9 cellular contexts compared by ENCODE assay signal in the genomic region with DNA sequence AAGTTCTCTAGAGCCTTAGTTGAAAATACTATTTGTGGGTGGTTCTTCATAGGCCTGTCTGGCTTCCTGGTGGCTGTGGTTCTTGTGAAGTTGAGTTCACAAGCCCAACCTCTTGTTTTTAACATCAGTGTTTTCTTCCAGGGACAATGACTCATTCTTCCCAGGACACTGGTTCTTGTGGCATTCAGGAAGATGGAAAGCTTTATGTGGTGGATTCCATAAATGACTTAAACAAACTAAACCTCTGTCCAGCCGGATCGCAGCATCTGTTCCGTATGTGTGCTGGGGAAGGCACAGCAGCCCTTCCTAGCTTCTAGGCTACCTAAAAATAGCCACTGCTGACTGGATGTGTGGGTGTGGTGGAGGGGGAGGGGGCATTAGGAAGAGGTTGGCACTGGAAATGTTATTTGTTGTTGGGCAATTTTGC. TPM values are rescaled to one million over a fixed set of nuclear protein-coding genes. Genes with fewer than 3 reads are reported as not detected.
A peak's percentile ranks its signal among the peaks of the same experiment; 100 is the strongest.
DNase-seq lines count a peak whose midpoint lies in the region; ATAC-seq lines count a peak whose summit lies in the region.
"Had no signal": no experiment of that assay in that cellular context is flagged by ENCODE, and none has a peak within 500 bp of the region (broad histone marks: within the 10 kb centered on the region; RNA-seq: fewer than 3 reads in every experiment).

No MANE protein-coding gene starts in this region.

- H3K4me3 Mint-ChIP-seq in activated CD4-positive, alpha-beta memory T cell treated with anti-CD3 and anti-CD28 coated beads for 36 hours, result no peak overlapping the region
- H3K4me3 Mint-ChIP-seq: activated naive CD8-positive, alpha-beta T cell treated with anti-CD3 and anti-CD28 coated beads, Interleukin-2, amount 10 ng/mL, durations not matched to agents 7 days and 5 days had no signal

- H3K9me3 ChIP-seq in SJSA1 (replicated peaks) (no peaks in the 10 kb centered on the region), trophoblast cell (ENCODE audit: insufficient read depth, low read depth, low read length) (no peaks in the 10 kb centered on the region)

- H3K4me3 ChIP-seq in SJSA1, result no peak overlapping the region
- H3K4me3 ChIP-seq in trophoblast cell (ENCODE audit: low read depth, low read length), result no peak overlapping the region

- no peaks in the 10 kb centered on the region for H3K79me1 ChIP-seq in trophoblast cell (ENCODE audit: low read length)

- whole genome bisulfite sequencing in trophoblast cell (ENCODE audit: extremely low coverage, insufficient coverage, insufficient read length), result no CpG with 5 or more reads among the region's 3 CpGs

- H3K36me3 Mint-ChIP-seq in activated CD4-positive, alpha-beta memory T cell treated with anti-CD3 and anti-CD28 coated beads for 36 hours, result peaks cover 5% of the 10 kb centered on the region

- H3K23ac ChIP-seq in trophoblast cell (ENCODE audit: low read length), result no peak overlapping the region

- H3K4me2 ChIP-seq in trophoblast cell (ENCODE audit: low read length), result no peak overlapping the region

- CTCF ChIA-PET in activated CD4-positive, alpha-beta memory T cell treated with anti-CD3 and anti-CD28 coated beads for 36 hours (lab: Charles Lee), result no interaction called here

- H2BK120ac ChIP-seq in trophoblast cell (ENCODE audit: insufficient read depth, low read length, poor library complexity), result no peak overlapping the region

- no peak overlapping the region for H2BK12ac ChIP-seq in trophoblast cell (ENCODE audit: low read length)

- no peak for ATAC-seq in GM18502 (IDR thresholded peaks at IDR 0.05; ENCODE audit: poor library complexity, unreplicated experiment)
- no peak for ATAC-seq in GM21825 (IDR thresholded peaks at IDR 0.05; ENCODE audit: unreplicated experiment)

- DNase-seq in DMS53 treated with DMSO at 0.1 percent for 48 hours (lab: John Stamatoyannopoulos, UW; ENCODE audit: unreplicated experiment) (peak; percentile 15), SJSA1 (ENCODE audit: low read depth in 1 of 2, low spot score in 2 of 2) (peak; percentile 80 to 87), fibroblast of peridontal ligament (ENCODE audit: extremely low read depth) (peak; percentile 93), trophoblast cell (peak; percentile 47 to 74), NCI-H1694 (lab: John Stamatoyannopoulos, UW) (no peak)
- no peak for DNase-seq in activated CD4-positive, alpha-beta memory T cell treated with anti-CD3 and anti-CD28 coated beads for 36 hours
- DNase-seq: activated naive CD8-positive, alpha-beta T cell treated with anti-CD3 and anti-CD28 coated beads, Interleukin-2, amount 10 ng/mL, durations not matched to agents 7 days and 5 days had no signal

- H3K4me1 Mint-ChIP-seq in activated CD4-positive, alpha-beta memory T cell treated with anti-CD3 and anti-CD28 coated beads for 36 hours (ENCODE audit: low read depth), result peaks cover 8% of the 10 kb centered on the region

- H3K4ac ChIP-seq in trophoblast cell (ENCODE audit: low read depth, low read length), result no peak overlapping the region

- POLR2A ChIA-PET in activated CD4-positive, alpha-beta memory T cell treated with anti-CD3 and anti-CD28 coated beads for 36 hours (lab: Charles Lee), result interaction anchor here (1.2 kb wide), 1 partner anchor 34 kb away, joined by 3 read pairs; the partner anchor contains the start of gene IFRD1

- H3K79me2 ChIP-seq in trophoblast cell (ENCODE audit: control insufficient read depth, insufficient read depth, low read length, poor library complexity), result no peaks in the 10 kb centered on the region

- no peak overlapping the region for H2BK5ac ChIP-seq in trophoblast cell (ENCODE audit: low read depth, low read length, poor library complexity)

- H3K36me3 ChIP-seq in SJSA1 (no peaks in the 10 kb centered on the region), trophoblast cell (ENCODE audit: control insufficient read depth in 1 of 2, insufficient read depth in 2 of 2, low read length in 2 of 2) (no peaks in the 10 kb centered on the region)

- no peak overlapping the region for H3K18ac ChIP-seq in trophoblast cell (ENCODE audit: low read length)

- no peak overlapping the region for H2AK5ac ChIP-seq in trophoblast cell (ENCODE audit: low read length)

- H2AFZ ChIP-seq in trophoblast cell (ENCODE audit: insufficient read depth, low read length, poor library complexity), result no peak overlapping the region

- no peak overlapping the region for H3K27ac Mint-ChIP-seq in activated CD4-positive, alpha-beta memory T cell treated with anti-CD3 and anti-CD28 coated beads for 36 hours
- H3K27ac Mint-ChIP-seq: activated naive CD8-positive, alpha-beta T cell treated with anti-CD3 and anti-CD28 coated beads, Interleukin-2, amount 10 ng/mL, durations not matched to agents 7 days and 5 days had no signal

- H4K12ac ChIP-seq in trophoblast cell (ENCODE audit: low read depth, low read length), result no peak overlapping the region

- H3K9me3 Mint-ChIP-seq in activated CD4-positive, alpha-beta memory T cell treated with anti-CD3 and anti-CD28 coated beads for 36 hours, result no peaks in the 10 kb centered on the region
- H3K9me3 Mint-ChIP-seq: activated naive CD8-positive, alpha-beta T cell treated with anti-CD3 and anti-CD28 coated beads, Interleukin-2, amount 10 ng/mL, durations not matched to agents 7 days and 5 days had no signal

- no peaks in the 10 kb centered on the region for H3K27me3 Mint-ChIP-seq in activated CD4-positive, alpha-beta memory T cell treated with anti-CD3 and anti-CD28 coated beads for 36 hours
- H3K27me3 Mint-ChIP-seq: activated naive CD8-positive, alpha-beta T cell treated with anti-CD3 and anti-CD28 coated beads, Interleukin-2, amount 10 ng/mL, durations not matched to agents 7 days and 5 days had no signal

- H4K91ac ChIP-seq in trophoblast cell (ENCODE audit: low read depth, low read length), result no peak overlapping the region

- H3K27me3 ChIP-seq in SJSA1 (replicated peaks) (no peaks in the 10 kb centered on the region), trophoblast cell (ENCODE audit: insufficient read depth, low read length) (no peaks in the 10 kb centered on the region)

- H3K27ac ChIP-seq in SJSA1, result peak overlapping the region; percentile 14; the same call in 1 of the 2 replicates
- H3K27ac ChIP-seq in trophoblast cell (ENCODE audit: low read depth, low read length), result peak overlapping the region; percentile 8

- H3K9ac ChIP-seq in trophoblast cell (ENCODE audit: low read length), result no peak overlapping the region

- intact Hi-C loops in activated CD4-positive, alpha-beta memory T cell treated with anti-CD3 and anti-CD28 coated beads for 36 hours (cut with micrococcal nuclease), result no loop called here

- H3K14ac ChIP-seq in trophoblast cell (ENCODE audit: low read length), result no peak overlapping the region

- H4K8ac ChIP-seq in trophoblast cell (ENCODE audit: low read depth, low read length), result no peak overlapping the region

- H3K4me1 ChIP-seq in SJSA1 (replicated peaks) (peaks cover 47% of the 10 kb centered on the region), trophoblast cell (ENCODE audit: control insufficient read depth in 1 of 2, insufficient read depth in 2 of 2, low read length in 2 of 2) (peaks cover 4 to 11% of the 10 kb centered on the region in 2 experiments)

RNA-seq across cellular contexts. Expression of gene LSMEM1, which starts 3.9 kb away (rescaled TPM):
- total RNA-seq in SJSA1 (2014; rRNA removed; shearing (Covaris generic)), result 0.09 and 0.39 TPM in 2 replicates
- 1.5 and 1.7 TPM in 2 replicates for polyA plus RNA-seq in trophoblast cell (2013)
- under 1 TPM; 0.80 to 1.00 TPM for total RNA-seq in activated CD4-positive, alpha-beta memory T cell treated with anti-CD3 and anti-CD28 coated beads for 36 hours

RNA-seq across cellular contexts. Expression of gene IFRD1, which starts 34.4 kb away (rescaled TPM):
- 86.7 and 89.6 TPM in 2 replicates for total RNA-seq in SJSA1 (2014; rRNA removed; shearing (Covaris generic))
- 271 and 280 TPM in 2 replicates for polyA plus RNA-seq in trophoblast cell (2013)
- total RNA-seq in activated CD4-positive, alpha-beta memory T cell treated with anti-CD3 and anti-CD28 coated beads for 36 hours, result 10 to 100 TPM; 43.4 to 49.7 TPM

Comparison
In these comparisons a context has a peak if more than half of its experiments do, and no peak if none do; other contexts are left out.
1. DNase-seq: peak in DMS53 treated with DMSO at 0.1 percent for 48 hours (single experiment), SJSA1 (2 of 2), fibroblast of peridontal ligament (single experiment) and trophoblast cell (2 of 2); none in NCI-H1694 (single experiment) and activated CD4-positive, alpha-beta memory T cell treated with anti-CD3 and anti-CD28 coated beads for 36 hours (single experiment).